1 cellular context compared by ENCODE assay signal in the genomic region with DNA sequence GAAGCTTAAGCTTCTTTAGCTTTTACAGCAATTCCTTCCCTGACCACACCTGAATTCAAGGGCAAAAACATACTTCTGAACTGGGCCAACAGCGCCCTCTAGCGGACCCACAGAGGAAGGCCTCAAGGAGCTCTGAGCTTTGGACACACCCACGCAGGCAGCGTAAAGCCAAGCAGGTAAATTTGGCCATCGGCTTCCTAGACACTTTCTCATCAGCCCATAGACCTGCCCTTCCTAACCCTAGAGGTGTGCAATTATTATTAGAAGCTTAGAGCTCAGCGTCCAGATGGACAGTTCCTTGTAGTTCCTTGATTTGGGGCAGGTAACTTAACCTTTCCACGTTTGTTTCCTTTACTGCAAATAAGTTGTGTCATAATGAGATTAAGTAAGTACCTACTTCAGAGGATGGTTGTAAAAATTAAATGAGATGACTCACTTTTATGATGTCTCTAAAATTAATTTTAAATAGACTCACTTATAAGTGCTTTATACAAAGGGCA.
TF ChIP-seq lines count a peak whose summit lies in the region.

No MANE protein-coding gene starts in this region.

TF ChIP-seq in WTC11, 78 proteins besides CTCF, POLR2A, EP300 and RAD21 (continued from another document):
- TF ChIP-seq, protein P1, sequence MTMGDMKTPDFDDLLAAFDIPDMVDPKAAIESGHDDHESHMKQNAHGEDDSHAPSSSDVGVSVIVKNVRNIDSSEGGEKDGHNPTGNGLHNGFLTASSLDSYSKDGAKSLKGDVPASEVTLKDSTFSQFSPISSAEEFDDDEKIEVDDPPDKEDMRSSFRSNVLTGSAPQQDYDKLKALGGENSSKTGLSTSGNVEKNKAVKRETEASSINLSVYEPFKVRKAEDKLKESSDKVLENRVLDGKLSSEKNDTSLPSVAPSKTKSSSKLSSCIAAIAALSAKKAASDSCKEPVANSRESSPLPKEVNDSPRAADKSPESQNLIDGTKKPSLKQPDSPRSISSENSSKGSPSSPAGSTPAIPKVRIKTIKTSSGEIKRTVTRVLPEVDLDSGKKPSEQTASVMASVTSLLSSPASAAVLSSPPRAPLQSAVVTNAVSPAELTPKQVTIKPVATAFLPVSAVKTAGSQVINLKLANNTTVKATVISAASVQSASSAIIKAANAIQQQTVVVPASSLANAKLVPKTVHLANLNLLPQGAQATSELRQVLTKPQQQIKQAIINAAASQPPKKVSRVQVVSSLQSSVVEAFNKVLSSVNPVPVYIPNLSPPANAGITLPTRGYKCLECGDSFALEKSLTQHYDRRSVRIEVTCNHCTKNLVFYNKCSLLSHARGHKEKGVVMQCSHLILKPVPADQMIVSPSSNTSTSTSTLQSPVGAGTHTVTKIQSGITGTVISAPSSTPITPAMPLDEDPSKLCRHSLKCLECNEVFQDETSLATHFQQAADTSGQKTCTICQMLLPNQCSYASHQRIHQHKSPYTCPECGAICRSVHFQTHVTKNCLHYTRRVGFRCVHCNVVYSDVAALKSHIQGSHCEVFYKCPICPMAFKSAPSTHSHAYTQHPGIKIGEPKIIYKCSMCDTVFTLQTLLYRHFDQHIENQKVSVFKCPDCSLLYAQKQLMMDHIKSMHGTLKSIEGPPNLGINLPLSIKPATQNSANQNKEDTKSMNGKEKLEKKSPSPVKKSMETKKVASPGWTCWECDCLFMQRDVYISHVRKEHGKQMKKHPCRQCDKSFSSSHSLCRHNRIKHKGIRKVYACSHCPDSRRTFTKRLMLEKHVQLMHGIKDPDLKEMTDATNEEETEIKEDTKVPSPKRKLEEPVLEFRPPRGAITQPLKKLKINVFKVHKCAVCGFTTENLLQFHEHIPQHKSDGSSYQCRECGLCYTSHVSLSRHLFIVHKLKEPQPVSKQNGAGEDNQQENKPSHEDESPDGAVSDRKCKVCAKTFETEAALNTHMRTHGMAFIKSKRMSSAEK (CRISPR knock-in tag; IDR thresholded peaks at IDR 0.05; ENCODE audit: borderline replicate concordance), result no peak
- TF ChIP-seq KAT7 (CRISPR knock-in tag; IDR thresholded peaks at IDR 0.05; ENCODE audit: borderline replicate concordance), result no peak
- no peak for TF ChIP-seq NR2C2 (CRISPR knock-in tag; IDR thresholded peaks at IDR 0.05)
- no peak for TF ChIP-seq RORB (CRISPR knock-in tag; IDR thresholded peaks at IDR 0.05)
- no peak for TF ChIP-seq SP1 (CRISPR knock-in tag; conservative IDR thresholded peaks at IDR 0.05)
- TF ChIP-seq TEAD1 (CRISPR knock-in tag; IDR thresholded peaks at IDR 0.05), result no peak
- TF ChIP-seq, protein P2, sequence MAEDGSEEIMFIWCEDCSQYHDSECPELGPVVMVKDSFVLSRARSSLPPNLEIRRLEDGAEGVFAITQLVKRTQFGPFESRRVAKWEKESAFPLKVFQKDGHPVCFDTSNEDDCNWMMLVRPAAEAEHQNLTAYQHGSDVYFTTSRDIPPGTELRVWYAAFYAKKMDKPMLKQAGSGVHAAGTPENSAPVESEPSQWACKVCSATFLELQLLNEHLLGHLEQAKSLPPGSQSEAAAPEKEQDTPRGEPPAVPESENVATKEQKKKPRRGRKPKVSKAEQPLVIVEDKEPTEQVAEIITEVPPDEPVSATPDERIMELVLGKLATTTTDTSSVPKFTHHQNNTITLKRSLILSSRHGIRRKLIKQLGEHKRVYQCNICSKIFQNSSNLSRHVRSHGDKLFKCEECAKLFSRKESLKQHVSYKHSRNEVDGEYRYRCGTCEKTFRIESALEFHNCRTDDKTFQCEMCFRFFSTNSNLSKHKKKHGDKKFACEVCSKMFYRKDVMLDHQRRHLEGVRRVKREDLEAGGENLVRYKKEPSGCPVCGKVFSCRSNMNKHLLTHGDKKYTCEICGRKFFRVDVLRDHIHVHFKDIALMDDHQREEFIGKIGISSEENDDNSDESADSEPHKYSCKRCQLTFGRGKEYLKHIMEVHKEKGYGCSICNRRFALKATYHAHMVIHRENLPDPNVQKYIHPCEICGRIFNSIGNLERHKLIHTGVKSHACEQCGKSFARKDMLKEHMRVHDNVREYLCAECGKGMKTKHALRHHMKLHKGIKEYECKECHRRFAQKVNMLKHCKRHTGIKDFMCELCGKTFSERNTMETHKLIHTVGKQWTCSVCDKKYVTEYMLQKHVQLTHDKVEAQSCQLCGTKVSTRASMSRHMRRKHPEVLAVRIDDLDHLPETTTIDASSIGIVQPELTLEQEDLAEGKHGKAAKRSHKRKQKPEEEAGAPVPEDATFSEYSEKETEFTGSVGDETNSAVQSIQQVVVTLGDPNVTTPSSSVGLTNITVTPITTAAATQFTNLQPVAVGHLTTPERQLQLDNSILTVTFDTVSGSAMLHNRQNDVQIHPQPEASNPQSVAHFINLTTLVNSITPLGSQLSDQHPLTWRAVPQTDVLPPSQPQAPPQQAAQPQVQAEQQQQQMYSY (CRISPR knock-in tag; IDR thresholded peaks at IDR 0.05), result no peak
- no peak for TF ChIP-seq ZNF232 (CRISPR knock-in tag; IDR thresholded peaks at IDR 0.05)
- TF ChIP-seq, protein P3, sequence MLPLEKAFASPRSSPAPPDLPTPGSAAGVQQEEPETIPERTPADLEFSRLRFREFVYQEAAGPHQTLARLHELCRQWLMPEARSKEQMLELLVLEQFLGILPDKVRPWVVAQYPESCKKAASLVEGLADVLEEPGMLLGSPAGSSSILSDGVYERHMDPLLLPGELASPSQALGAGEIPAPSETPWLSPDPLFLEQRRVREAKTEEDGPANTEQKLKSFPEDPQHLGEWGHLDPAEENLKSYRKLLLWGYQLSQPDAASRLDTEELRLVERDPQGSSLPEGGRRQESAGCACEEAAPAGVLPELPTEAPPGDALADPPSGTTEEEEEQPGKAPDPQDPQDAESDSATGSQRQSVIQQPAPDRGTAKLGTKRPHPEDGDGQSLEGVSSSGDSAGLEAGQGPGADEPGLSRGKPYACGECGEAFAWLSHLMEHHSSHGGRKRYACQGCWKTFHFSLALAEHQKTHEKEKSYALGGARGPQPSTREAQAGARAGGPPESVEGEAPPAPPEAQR (CRISPR knock-in tag; IDR thresholded peaks at IDR 0.05), result no peak
